In genomic region chr20:38001173-38001875, GRCh38 we compare ENCODE assay signal across 11 cellular contexts. TPM values are rescaled to one million over a fixed set of nuclear protein-coding genes. Genes with fewer than 3 reads are reported as not detected.
A peak's percentile ranks its signal among the peaks of the same experiment; 100 is the strongest.
DNase-seq lines count a peak whose midpoint lies in the region; TF ChIP-seq lines count a peak whose summit lies in the region.
"Had no signal": no experiment of that assay in that cellular context is flagged by ENCODE, and none has a peak within 500 bp of the region (broad histone marks: within the 10 kb centered on the region; RNA-seq: fewer than 3 reads in every experiment).

No MANE protein-coding gene starts in this region.

- TF ChIP-seq CTCF in brain microvascular endothelial cell (IDR thresholded peaks at IDR 0.05; ENCODE audit: low read depth, low read length, missing control alignments): no peak

- in situ Hi-C loops in brain microvascular endothelial cell (cut with HindIII; ENCODE audit: low pct_ligation_motif_present, low sequenced_read_pairs): no loop called here

- CTCF ChIA-PET in HEK293T (lab: Yijun Ruan, JAX): no interaction called here

- no peak overlapping the region for H3K4me3 ChIP-seq in brain microvascular endothelial cell (ENCODE audit: low read depth, low read length)
- H3K4me3 ChIP-seq in mesodermal cell (ENCODE audit: extremely low read depth, insufficient read depth, low read length, poor library complexity, severe bottlenecking): no peak overlapping the region

- no peak overlapping the region for H3K4me3 Mint-ChIP-seq in activated CD4-positive, alpha-beta T cell treated with anti-CD3 and anti-CD28 coated beads, Interleukin-2, amount 10 ng/mL, durations not matched to agents 24 days and 14 days
- H3K4me3 Mint-ChIP-seq: natural killer cell treated with Interleukin-12 subunit alpha and Interleukin-12 subunit beta and Interleukin-15 and Interleukin-18, amount 100 ng/mL, for 72 hours; stimulated activated memory B cell treated with anti-CD40 and anti-IgM and Interleukin-4, amounts not matched to agents 10 μg/mL and 1 μg/mL and 100 μg/mL, for 72 hours had no signal

- H3K4me1 ChIP-seq in mesodermal cell (ENCODE audit: control insufficient read depth, insufficient read depth, low read length, poor library complexity, severe bottlenecking): peaks cover 26% of the 10 kb centered on the region

- H3K27ac ChIP-seq in brain microvascular endothelial cell (peak overlapping the region; percentile 73), mesodermal cell (ENCODE audit: low read depth, low read length, severe bottlenecking) (peak overlapping the region; percentile 36)

- H3K36me3 ChIP-seq in brain microvascular endothelial cell (replicated peaks) (peaks cover 4% of the 10 kb centered on the region), mesodermal cell (ENCODE audit: control insufficient read depth, insufficient read depth, low read length) (peaks cover 80% of the 10 kb centered on the region)

- no peaks in the 10 kb centered on the region for H3K9me3 ChIP-seq in mesodermal cell (ENCODE audit: control insufficient read depth, low read length)

- peaks cover 57% of the 10 kb centered on the region for H3K36me3 Mint-ChIP-seq in activated CD4-positive, alpha-beta T cell treated with anti-CD3 and anti-CD28 coated beads, Interleukin-2, amount 10 ng/mL, durations not matched to agents 24 days and 14 days (ENCODE audit: low read depth)

- no peaks in the 10 kb centered on the region for H3K27me3 Mint-ChIP-seq in activated CD4-positive, alpha-beta T cell treated with anti-CD3 and anti-CD28 coated beads, Interleukin-2, amount 10 ng/mL, durations not matched to agents 24 days and 14 days
- H3K27me3 Mint-ChIP-seq: natural killer cell treated with Interleukin-12 subunit alpha and Interleukin-12 subunit beta and Interleukin-15 and Interleukin-18, amount 100 ng/mL, for 72 hours; stimulated activated memory B cell treated with anti-CD40 and anti-IgM and Interleukin-4, amounts not matched to agents 10 μg/mL and 1 μg/mL and 100 μg/mL, for 72 hours had no signal

- DNase-seq in activated CD4-positive, alpha-beta T cell treated with anti-CD3 and anti-CD28 coated beads, Interleukin-2, amount 10 ng/mL, durations not matched to agents 24 days and 14 days: no peak
- no peak for DNase-seq in activated CD4-positive, alpha-beta T cell treated with anti-CD3 and anti-CD28 coated beads, Interleukin-2, amount 50 U/mL, for 4 hours
- DNase-seq in LHCN-M2 (ENCODE audit: low read depth) (peak; percentile 88), brain microvascular endothelial cell (peak; percentile 76), HEK293T (ENCODE audit: extremely low spot score) (no peak), DMS153 treated with DMSO at 0.1 percent for 48 hours (lab: John Stamatoyannopoulos, UW; ENCODE audit: unreplicated experiment) (no peak)
- no peak for DNase-seq in activated CD8-positive, alpha-beta memory T cell treated with anti-CD3 and anti-CD28 coated beads, Interleukin-2, amount 50 U/mL, for 48 hours
- DNase-seq: DMS79 treated with DMSO at 0.1 percent for 48 hours had no signal

- H3K9me3 Mint-ChIP-seq in activated CD4-positive, alpha-beta T cell treated with anti-CD3 and anti-CD28 coated beads, Interleukin-2, amount 10 ng/mL, durations not matched to agents 24 days and 14 days: no peaks in the 10 kb centered on the region
- H3K9me3 Mint-ChIP-seq: natural killer cell treated with Interleukin-12 subunit alpha and Interleukin-12 subunit beta and Interleukin-15 and Interleukin-18, amount 100 ng/mL, for 72 hours; stimulated activated memory B cell treated with anti-CD40 and anti-IgM and Interleukin-4, amounts not matched to agents 10 μg/mL and 1 μg/mL and 100 μg/mL, for 72 hours had no signal

- H3K27me3 ChIP-seq in brain microvascular endothelial cell (replicated peaks): no peaks in the 10 kb centered on the region

- H3K4me1 Mint-ChIP-seq in activated CD4-positive, alpha-beta T cell treated with anti-CD3 and anti-CD28 coated beads, Interleukin-2, amount 10 ng/mL, durations not matched to agents 24 days and 14 days: peaks cover 21% of the 10 kb centered on the region
- H3K4me1 Mint-ChIP-seq: stimulated activated memory B cell treated with anti-CD40 and anti-IgM and Interleukin-4, amounts not matched to agents 10 μg/mL and 1 μg/mL and 100 μg/mL, for 72 hours had no signal

- intact Hi-C loops in activated CD4-positive, alpha-beta T cell treated with anti-CD3 and anti-CD28 coated beads, Interleukin-2, amount 10 ng/mL, durations not matched to agents 24 days and 14 days (cut with micrococcal nuclease): no loop called here

- POLR2A ChIA-PET in HEK293T (lab: Yijun Ruan, JAX): no interaction called here

- 83% methylated on average over 1 of the region's 6 CpGs; no CpG with 5 or more reads in 1 of the 2 experiments for WGBS in mesodermal cell (ENCODE audit: insufficient coverage in 2 of 2), 2 experiments

- H3K27ac Mint-ChIP-seq in activated CD4-positive, alpha-beta T cell treated with anti-CD3 and anti-CD28 coated beads, Interleukin-2, amount 10 ng/mL, durations not matched to agents 24 days and 14 days: peak overlapping the region; percentile 30
- H3K27ac Mint-ChIP-seq: stimulated activated memory B cell treated with anti-CD40 and anti-IgM and Interleukin-4, amounts not matched to agents 10 μg/mL and 1 μg/mL and 100 μg/mL, for 72 hours had no signal

TF ChIP-seq in HEK293T, 16 proteins besides CTCF, POLR2A, EP300 and RAD21:
- TF ChIP-seq PKNOX1 (IDR thresholded peaks at IDR 0.05) (no peak), CTBP1 (IDR thresholded peaks at IDR 0.05; ENCODE audit: borderline replicate concordance) (no peak), ARNT (IDR thresholded peaks at IDR 0.05) (no peak), BHLHE40 (IDR thresholded peaks at IDR 0.05; ENCODE audit: borderline replicate concordance) (no peak), ZNF384 (IDR thresholded peaks at IDR 0.05) (no peak), ELF4 (IDR thresholded peaks at IDR 0.05) (no peak), SUZ12 (IDR thresholded peaks at IDR 0.05) (no peak), LEF1 (IDR thresholded peaks at IDR 0.05; ENCODE audit: borderline replicate concordance) (no peak), HDGF (IDR thresholded peaks at IDR 0.05; ENCODE audit: borderline replicate concordance) (no peak), FOXA1 (IDR thresholded peaks at IDR 0.05) (no peak), NFRKB (IDR thresholded peaks at IDR 0.05) (no peak), L3MBTL2 (conservative IDR thresholded peaks at IDR 0.05) (no peak), FOXK2 (IDR thresholded peaks at IDR 0.05) (no peak), FOXM1 (IDR thresholded peaks at IDR 0.05; ENCODE audit: borderline replicate concordance) (no peak), SP1 (IDR thresholded peaks at IDR 0.05) (no peak), TARDBP (IDR thresholded peaks at IDR 0.05) (no peak)

RNA-seq across cellular contexts. Expression of gene TTI1, which starts 31.9 kb away (rescaled TPM):
- 43.3 and 48.8 TPM in 2 replicates for total RNA-seq in activated CD4-positive, alpha-beta T cell treated with anti-CD3 and anti-CD28 coated beads, Interleukin-2, amount 10 ng/mL, durations not matched to agents 24 days and 14 days
- total RNA-seq in LHCN-M2 (2014; rRNA removed): 33.5 and 35.3 TPM in 2 replicates
- polyA plus RNA-seq in LHCN-M2 (2012): 10.4 TPM
- polyA plus RNA-seq in mesodermal cell (2013, experiment 1 of 2): 26.1 TPM
- 25.1 TPM for polyA plus RNA-seq in mesodermal cell (2013, experiment 2 of 2)

RNA-seq across cellular contexts. Expression of gene RPRD1B, which starts 32.2 kb away (rescaled TPM):
- total RNA-seq in activated CD4-positive, alpha-beta T cell treated with anti-CD3 and anti-CD28 coated beads, Interleukin-2, amount 10 ng/mL, durations not matched to agents 24 days and 14 days: 49.8 and 51.2 TPM in 2 replicates
- total RNA-seq in LHCN-M2 (2014; rRNA removed): 15.8 and 21.3 TPM in 2 replicates
- polyA plus RNA-seq in LHCN-M2 (2012): 8.6 TPM
- 26.1 TPM for polyA plus RNA-seq in mesodermal cell (2013, experiment 1 of 2)
- 22.9 TPM for polyA plus RNA-seq in mesodermal cell (2013, experiment 2 of 2)

Comparison
In these comparisons a context has a peak if more than half of its experiments do, and no peak if none do; other contexts are left out.
1. DNase-seq: peak in LHCN-M2 (single experiment) and brain microvascular endothelial cell (single experiment); none in activated CD4-positive, alpha-beta T cell treated with anti-CD3 and anti-CD28 coated beads, Interleukin-2, amount 10 ng/mL, durations not matched to agents 24 days and 14 days (single experiment), activated CD4-positive, alpha-beta T cell treated with anti-CD3 and anti-CD28 coated beads, Interleukin-2, amount 50 U/mL, for 4 hours (0 of 2), HEK293T (single experiment), activated CD8-positive, alpha-beta memory T cell treated with anti-CD3 and anti-CD28 coated beads, Interleukin-2, amount 50 U/mL, for 48 hours (single experiment) and DMS153 treated with DMSO at 0.1 percent for 48 hours (single experiment).